19 cellular contexts compared by ENCODE assay signal in the genomic region with DNA sequence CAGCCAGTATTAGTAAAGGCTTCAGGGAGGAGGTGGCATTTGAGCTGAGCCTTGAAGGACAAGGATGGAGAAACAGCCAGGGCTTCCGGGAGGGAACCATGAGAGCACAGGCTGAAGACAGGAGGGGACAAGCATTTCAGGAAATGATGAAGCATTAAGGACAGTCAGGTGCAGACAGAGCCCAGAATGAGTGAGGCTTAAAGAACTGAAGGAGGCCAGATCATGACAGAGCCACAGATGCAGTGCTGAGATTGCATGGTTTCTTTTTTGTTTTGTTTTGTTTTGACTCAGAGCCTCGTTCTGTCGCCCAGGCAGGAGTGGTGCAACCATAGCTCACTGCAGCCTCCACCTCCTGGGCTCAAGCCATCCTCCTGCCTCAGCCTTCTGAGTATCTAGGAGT.
DNase-seq lines count a peak whose midpoint lies in the region; ATAC-seq and TF ChIP-seq lines count a peak whose summit lies in the region.
"Had no signal": no experiment of that assay in that cellular context is flagged by ENCODE, and none has a peak within 500 bp of the region (broad histone marks: within the 10 kb centered on the region; RNA-seq: fewer than 3 reads in every experiment).

No MANE protein-coding gene starts in this region.

- H3K18ac ChIP-seq in trophoblast cell (ENCODE audit: low read length): no peak overlapping the region

- WGBS in trophoblast cell (ENCODE audit: extremely low coverage, insufficient coverage, insufficient read length): no CpG with 5 or more reads among the region's 3 CpGs

- no peak overlapping the region for H4K8ac ChIP-seq in trophoblast cell (ENCODE audit: low read depth, low read length)

- H2AFZ ChIP-seq in trophoblast cell (ENCODE audit: insufficient read depth, low read length, poor library complexity): no peak overlapping the region
- H2AFZ ChIP-seq: hepatocyte had no signal

- CTCF ChIA-PET in MCF 10A (lab: Yijun Ruan, JAX): interaction anchor here (0.6 kb wide), 1 partner anchor 896 kb away, joined by 3 read pairs; no protein-coding TSS in a partner anchor

- H3K14ac ChIP-seq in trophoblast cell (ENCODE audit: low read length): no peak overlapping the region

- no peaks in the 10 kb centered on the region for H3K27me3 Mint-ChIP-seq in MCF 10A (ENCODE audit: insufficient read depth, unreplicated experiment)

- BruUV-seq in MCF 10A (replicated peaks; lab: Mats Ljungman, UMichigan): no TSS peak

- intact Hi-C loops in MCF 10A (cut with micrococcal nuclease) (no loop called here), breast epithelium (cut with DNase I; ENCODE audit: low total_unique reads) (no loop called here)

- H3K4me3 Mint-ChIP-seq in MCF 10A (ENCODE audit: unreplicated experiment): no peak overlapping the region

- H3K9me3 ChIP-seq in breast epithelium (no peaks in the 10 kb centered on the region), trophoblast cell (ENCODE audit: insufficient read depth, low read depth, low read length) (no peaks in the 10 kb centered on the region)
- H3K9me3 ChIP-seq: spleen, tibial artery had no signal

- POLR2A ChIA-PET in MCF 10A (lab: Yijun Ruan, JAX): no interaction called here

- ATAC-seq in HG02610 (IDR thresholded peaks at IDR 0.05; ENCODE audit: unreplicated experiment) (peak; percentile 91), HG03432 (IDR thresholded peaks at IDR 0.05; ENCODE audit: unreplicated experiment) (peak; percentile 90), HG03196 (IDR thresholded peaks at IDR 0.05; ENCODE audit: unreplicated experiment) (no peak)

- H3K4me1 ChIP-seq in breast epithelium (no peaks in the 10 kb centered on the region), trophoblast cell (ENCODE audit: control insufficient read depth in 1 of 2, insufficient read depth in 2 of 2, low read length in 2 of 2) (no peaks in the 10 kb centered on the region)
- H3K4me1 ChIP-seq: tibial artery had no signal

- H3K79me2 ChIP-seq in trophoblast cell (ENCODE audit: control insufficient read depth, insufficient read depth, low read length, poor library complexity): no peaks in the 10 kb centered on the region
- H3K79me2 ChIP-seq: hepatocyte had no signal

- H3K79me1 ChIP-seq in trophoblast cell (ENCODE audit: low read length): no peaks in the 10 kb centered on the region

- no peaks in the 10 kb centered on the region for H3K27me3 ChIP-seq in breast epithelium
- H3K27me3 ChIP-seq in trophoblast cell (ENCODE audit: insufficient read depth, low read length): no peaks in the 10 kb centered on the region
- H3K27me3 ChIP-seq: hepatocyte had no signal

- H3K36me3 ChIP-seq in breast epithelium (no peaks in the 10 kb centered on the region), trophoblast cell (ENCODE audit: control insufficient read depth in 1 of 2, insufficient read depth in 2 of 2, low read length in 2 of 2) (no peaks in the 10 kb centered on the region)
- H3K36me3 ChIP-seq: spleen, tibial artery had no signal

- no peak overlapping the region for H3K27ac Mint-ChIP-seq in MCF 10A (ENCODE audit: low read depth, unreplicated experiment)
- H3K27ac Mint-ChIP-seq: activated T-helper 2 cell treated with anti-CD3 and anti-CD28 coated beads, Interferon-gamma antibody, Interleukin-2, Interleukin-4, amounts not matched to agents 10 μg/mL and 5 μg/mL and 100 μg/mL, durations not matched to agents 14 hours and 24 hours and 36 hours had no signal

- H2BK5ac ChIP-seq in trophoblast cell (ENCODE audit: low read depth, low read length, poor library complexity): no peak overlapping the region

- H3K4me3 ChIP-seq in breast epithelium: no peak overlapping the region
- no peak overlapping the region for H3K4me3 ChIP-seq in trophoblast cell (ENCODE audit: low read depth, low read length)
- H3K4me3 ChIP-seq: hepatocyte, spleen, tibial artery had no signal

- H3K9me3 Mint-ChIP-seq in MCF 10A (ENCODE audit: unreplicated experiment): no peaks in the 10 kb centered on the region
- H3K9me3 Mint-ChIP-seq: activated T-helper 2 cell treated with anti-CD3 and anti-CD28 coated beads, Interferon-gamma antibody, Interleukin-2, Interleukin-4, amounts not matched to agents 10 μg/mL and 5 μg/mL and 100 μg/mL, durations not matched to agents 14 hours and 24 hours and 36 hours had no signal

- H3K36me3 Mint-ChIP-seq in MCF 10A (ENCODE audit: insufficient read depth, unreplicated experiment): no peaks in the 10 kb centered on the region

- TF ChIP-seq CTCF in MCF 10A (IDR thresholded peaks at IDR 0.05; ENCODE audit: unreplicated experiment) (no peak), breast epithelium (IDR thresholded peaks at IDR 0.05) (no peak)

- no peak for TF ChIP-seq POLR2A in breast epithelium (IDR thresholded peaks at IDR 0.05)

- DNase-seq in MCF 10A (ENCODE audit: unreplicated experiment) (peak; percentile 17), breast epithelium (ENCODE audit: low spot score in 2 of 2) (no peak), trophoblast cell (peak; percentile 7 to 29), NCI-H1930 (lab: John Stamatoyannopoulos, UW) (no peak), cerebellar nuclear complex (lab: John Stamatoyannopoulos, UW) (no peak)
- DNase-seq: activated CD4-positive, alpha-beta T cell treated with anti-CD3 and anti-CD28 coated beads for 48 hours; HCEC 1CT; KG1; NCI-H2107; occipital lobe; OCI-M1; spleen; tibial artery had no signal

- no peak overlapping the region for H4K91ac ChIP-seq in trophoblast cell (ENCODE audit: low read depth, low read length)

- no peak overlapping the region for H3K9ac ChIP-seq in trophoblast cell (ENCODE audit: low read length)

- no peak overlapping the region for H3K4ac ChIP-seq in trophoblast cell (ENCODE audit: low read depth, low read length)

- H2BK120ac ChIP-seq in trophoblast cell (ENCODE audit: insufficient read depth, low read length, poor library complexity): no peak overlapping the region

- H2BK12ac ChIP-seq in trophoblast cell (ENCODE audit: low read length): no peak overlapping the region

- H3K27ac ChIP-seq in breast epithelium (no peak overlapping the region), trophoblast cell (ENCODE audit: low read depth, low read length) (no peak overlapping the region)
- H3K27ac ChIP-seq: 22Rv1, hepatocyte, spleen, tibial artery had no signal

- no peak overlapping the region for H2AK5ac ChIP-seq in trophoblast cell (ENCODE audit: low read length)

- H4K12ac ChIP-seq in trophoblast cell (ENCODE audit: low read depth, low read length): no peak overlapping the region

- no peak overlapping the region for H3K23ac ChIP-seq in trophoblast cell (ENCODE audit: low read length)

- H3K4me2 ChIP-seq in trophoblast cell (ENCODE audit: low read length): no peak overlapping the region
- H3K4me2 ChIP-seq: hepatocyte had no signal

- H3K4me1 Mint-ChIP-seq in MCF 10A (ENCODE audit: insufficient read depth, unreplicated experiment): no peaks in the 10 kb centered on the region

Comparison
In these comparisons a context has a peak if more than half of its experiments do, and no peak if none do; other contexts are left out.
1. DNase-seq: peak in MCF 10A (single experiment) and trophoblast cell (2 of 2); none in breast epithelium (0 of 2), NCI-H1930 (0 of 2) and cerebellar nuclear complex (0 of 2).